Comparison of ENCODE assay signal across 8 cellular contexts in genomic region chr1:178310685-178311105, GRCh38.
DNase-seq lines count a peak whose midpoint lies in the region; ATAC-seq and TF ChIP-seq lines count a peak whose summit lies in the region.

No MANE protein-coding gene starts in this region.

- ATAC-seq in stimulated activated naive CD8-positive, alpha-beta T cell treated with anti-CD3 and anti-CD28 coated beads, Interleukin-15, amount 100 ng/mL, for 72 hours = peak; percentile 56
- ATAC-seq in stimulated activated naive CD8-positive, alpha-beta T cell treated with anti-CD3 and anti-CD28 coated beads, Interleukin-15, Interleukin-2, amounts not matched to agents 100 U/mL and 50 U/mL, for 24 hours = no peak
- ATAC-seq in HG02798 (IDR thresholded peaks at IDR 0.05; ENCODE audit: poor library complexity, unreplicated experiment) (peak; percentile 80), SK-N-SH treated with all-trans-retinoic acid at 6 μM for 48 hours (peak; percentile 93)

- H3K9me3 Mint-ChIP-seq in stimulated activated naive CD8-positive, alpha-beta T cell treated with anti-CD3 and anti-CD28 coated beads, Interleukin-15, amount 100 ng/mL, for 72 hours = no peaks in the 10 kb centered on the region
- peaks cover under 1% of the 10 kb centered on the region for H3K9me3 Mint-ChIP-seq in neural crest cell

- H3K4me3 ChIP-seq in fibroblast of lung (replicated peaks in 1 of 4; ENCODE audit: control extremely low read depth in 1 of 4, insufficient read depth in 1 of 4, low read depth in 3 of 4, low read length in 4 of 4) = no peak overlapping the region
- no peak overlapping the region for H3K4me3 ChIP-seq in effector memory CD4-positive, alpha-beta T cell (ENCODE audit: insufficient read depth, low read depth, low read length, poor library complexity, severe bottlenecking)

- no peak overlapping the region for H3K27ac Mint-ChIP-seq in stimulated activated naive CD8-positive, alpha-beta T cell treated with anti-CD3 and anti-CD28 coated beads, Interleukin-15, amount 100 ng/mL, for 72 hours
- peak overlapping the region; percentile 44 for H3K27ac Mint-ChIP-seq in neural crest cell (ENCODE audit: unreplicated experiment)

- no peak overlapping the region for H3K4me3 Mint-ChIP-seq in stimulated activated naive CD8-positive, alpha-beta T cell treated with anti-CD3 and anti-CD28 coated beads, Interleukin-15, amount 100 ng/mL, for 72 hours
- no peak overlapping the region for H3K4me3 Mint-ChIP-seq in neural crest cell

- peak in 1 of 2 donors; percentile 5 for DNase-seq in stimulated activated naive CD8-positive, alpha-beta T cell treated with anti-CD3 and anti-CD28 coated beads, Interleukin-15, amount 100 ng/mL, for 72 hours
- no peak for DNase-seq in stimulated activated naive CD8-positive, alpha-beta T cell treated with anti-CD3 and anti-CD28 coated beads, Interleukin-15, Interleukin-2, amounts not matched to agents 100 U/mL and 50 U/mL, for 24 hours
- DNase-seq in NCI-H1436 (lab: John Stamatoyannopoulos, UW) (peak; percentile 76), fibroblast of lung (ENCODE audit: low read depth in 2 of 2) (peak; percentile 74 to 88), neural crest cell (ENCODE audit: low read depth, low spot score) (no peak)
- DNase-seq in effector memory CD4-positive, alpha-beta T cell = no peak

- H3K27me3 Mint-ChIP-seq in stimulated activated naive CD8-positive, alpha-beta T cell treated with anti-CD3 and anti-CD28 coated beads, Interleukin-15, amount 100 ng/mL, for 72 hours = peaks cover 10% of the 10 kb centered on the region
- no peaks in the 10 kb centered on the region for H3K27me3 Mint-ChIP-seq in neural crest cell (ENCODE audit: low read depth)

- no peaks in the 10 kb centered on the region for H4K20me1 ChIP-seq in fibroblast of lung (ENCODE audit: control insufficient read depth, extremely low read depth, insufficient read depth, low read length)

- no peaks in the 10 kb centered on the region for H3K36me3 Mint-ChIP-seq in neural crest cell (ENCODE audit: low read depth)

- H3K36me3 ChIP-seq in fibroblast of lung (ENCODE audit: control insufficient read depth, insufficient read depth, low read length) = no peaks in the 10 kb centered on the region
- no peaks in the 10 kb centered on the region for H3K36me3 ChIP-seq in effector memory CD4-positive, alpha-beta T cell (ENCODE audit: control insufficient read depth, insufficient read depth, low read length)

- H3K4me1 ChIP-seq in fibroblast of lung (ENCODE audit: control insufficient read depth, extremely low read depth, insufficient read depth, low read length) = peaks cover 8% of the 10 kb centered on the region
- no peaks in the 10 kb centered on the region for H3K4me1 ChIP-seq in effector memory CD4-positive, alpha-beta T cell (ENCODE audit: control insufficient read depth, insufficient read depth, low read length, poor library complexity, severe bottlenecking)

- H3K4me1 Mint-ChIP-seq in stimulated activated naive CD8-positive, alpha-beta T cell treated with anti-CD3 and anti-CD28 coated beads, Interleukin-15, amount 100 ng/mL, for 72 hours = no peaks in the 10 kb centered on the region
- peaks cover 20% of the 10 kb centered on the region for H3K4me1 Mint-ChIP-seq in neural crest cell

- H3K9ac ChIP-seq in fibroblast of lung (ENCODE audit: insufficient read depth, low read length) = no peak overlapping the region

- TF ChIP-seq CTCF in fibroblast of lung (conservative IDR thresholded peaks at IDR 0.05 in 1 of 2, IDR thresholded peaks at IDR 0.05 in 1 of 2; ENCODE audit: low read depth in 1 of 2, low read length in 2 of 2) (peak; percentile 58 to 65), neural crest cell (conservative IDR thresholded peaks at IDR 0.05) (peak; percentile 90)

- H3K27ac ChIP-seq in fibroblast of lung (ENCODE audit: insufficient read depth, low read length) = peak overlapping the region; percentile 45
- H3K27ac ChIP-seq in effector memory CD4-positive, alpha-beta T cell (ENCODE audit: insufficient read depth, low read length, poor library complexity, severe bottlenecking) = no peak overlapping the region

- no peaks in the 10 kb centered on the region for H3K79me2 ChIP-seq in fibroblast of lung (ENCODE audit: control insufficient read depth, insufficient read depth, low read length)

- H3K27me3 ChIP-seq in fibroblast of lung (ENCODE audit: control insufficient read depth, insufficient read depth, low read length) = no peaks in the 10 kb centered on the region
- H3K27me3 ChIP-seq in effector memory CD4-positive, alpha-beta T cell (replicated peaks; ENCODE audit: control insufficient read depth, insufficient read depth, low read length, poor library complexity, severe bottlenecking) = no peaks in the 10 kb centered on the region

- no peak overlapping the region for H2AFZ ChIP-seq in fibroblast of lung (ENCODE audit: low read length)

- no peaks in the 10 kb centered on the region for H3K9me3 ChIP-seq in fibroblast of lung (ENCODE audit: control insufficient read depth, insufficient read depth, low read depth, low read length)
- no peaks in the 10 kb centered on the region for H3K9me3 ChIP-seq in effector memory CD4-positive, alpha-beta T cell (ENCODE audit: control insufficient read depth, low read length)

- no peak overlapping the region for H3K4me2 ChIP-seq in fibroblast of lung (ENCODE audit: extremely low read depth, insufficient read depth, low read length)

TF ChIP-seq in SK-N-SH treated with all-trans-retinoic acid at 6 μM for 48 hours, 23 proteins besides CTCF, POLR2A, EP300 and RAD21:
- TF ChIP-seq CSDC2 (CRISPR knock-in tag; IDR thresholded peaks at IDR 0.05) (no peak), CREB5 (CRISPR knock-in tag; IDR thresholded peaks at IDR 0.05; ENCODE audit: low read depth) (no peak), BACH2 (CRISPR knock-in tag; IDR thresholded peaks at IDR 0.05; ENCODE audit: borderline replicate concordance) (no peak), ZNF8 (CRISPR knock-in tag; IDR thresholded peaks at IDR 0.05) (no peak)

Comparison
In these comparisons a context has a peak if more than half of its experiments do, and no peak if none do; other contexts are left out.
1. DNase-seq: peak in NCI-H1436 (single experiment) and fibroblast of lung (2 of 2); none in stimulated activated naive CD8-positive, alpha-beta T cell treated with anti-CD3 and anti-CD28 coated beads, Interleukin-15, Interleukin-2, amounts not matched to agents 100 U/mL and 50 U/mL, for 24 hours (single experiment), neural crest cell (single experiment) and effector memory CD4-positive, alpha-beta T cell (0 of 3).